In genomic region chr3:150394606-150395005, GRCh38 we compare ENCODE assay signal across 26 cellular contexts.
"Had no signal": no experiment of that assay in that cellular context is flagged by ENCODE, and none has a peak within 500 bp of the region (broad histone marks: within the 10 kb centered on the region; RNA-seq: fewer than 3 reads in every experiment).

No MANE protein-coding gene starts in this region.

- ATAC-seq: heart right ventricle; left ventricle myocardium superior; lower lobe of right lung; naive thymus-derived CD8-positive, alpha-beta T cell; sciatic nerve; stimulated activated naive B cell treated with anti-CD40 and anti-IgM and Interleukin-4, amounts not matched to agents 10 μg/mL and 1 μg/mL and 100 μg/mL, for 72 hours; upper lobe of right lung had no signal

- FAIRE-seq: endothelial cell of umbilical vein, islet of Langerhans had no signal

- H3K9me3 ChIP-seq: colonic mucosa, esophagus squamous epithelium, heart right ventricle, lower lobe of right lung, mucosa of descending colon, prostate gland, right atrium auricular region, spleen, thoracic aorta, tibial nerve, upper lobe of right lung, uterus had no signal

- H3K27me3 ChIP-seq: colonic mucosa, esophagus squamous epithelium, heart right ventricle, right atrium auricular region, spleen, tibial nerve, upper lobe of right lung, uterus had no signal

- H3K4me1 ChIP-seq: colonic mucosa, lower lobe of right lung, prostate gland, spleen, tibial nerve, upper lobe of right lung, uterus had no signal

- H3K36me3 ChIP-seq: colonic mucosa, esophagus squamous epithelium, heart right ventricle, lower lobe of right lung, prostate gland, right atrium auricular region, spleen, thoracic aorta, tibial nerve, upper lobe of right lung, uterus had no signal

- DNase-seq: colonic mucosa; effector memory CD4-positive, alpha-beta T cell; esophagus squamous epithelium; foreskin melanocyte; glutamatergic neuron; heart right ventricle; hippocampal formation; kidney glomerular epithelial cell; left colon; left ventricle myocardium superior; lower lobe of right lung; mucosa of descending colon; naive thymus-derived CD8-positive, alpha-beta T cell; nephron progenitor cell; nucleus accumbens; spleen; stimulated activated naive B cell treated with anti-CD40 and anti-IgM and Interleukin-4, amounts not matched to agents 10 μg/mL and 1 μg/mL and 100 μg/mL, for 72 hours; upper lobe of right lung; uterus had no signal

- H3K4me3 ChIP-seq: colonic mucosa, esophagus squamous epithelium, heart right ventricle, lower lobe of right lung, mucosa of descending colon, prostate gland, right atrium auricular region, spleen, thoracic aorta, tibial nerve, upper lobe of right lung, uterus had no signal

- H3K27ac ChIP-seq: colonic mucosa, esophagus squamous epithelium, heart right ventricle, lower lobe of right lung, prostate gland, right atrium auricular region, spleen, thoracic aorta, tibial nerve, upper lobe of right lung, uterus had no signal
